In genomic region chr6:87126501-87126900, GRCh38 we compare ENCODE assay signal across 12 cellular contexts. TPM values are rescaled to one million over a fixed set of nuclear protein-coding genes. Genes with fewer than 3 reads are reported as not detected.
"Had no signal": no experiment of that assay in that cellular context is flagged by ENCODE, and none has a peak within 500 bp of the region (broad histone marks: within the 10 kb centered on the region; RNA-seq: fewer than 3 reads in every experiment).

No MANE protein-coding gene starts in this region.

- H3K4me1 ChIP-seq: HAP-1 had no signal

- FAIRE-seq: H1, H54 had no signal

- H3K4me2 ChIP-seq: GM23338 had no signal

- H2AFZ ChIP-seq: GM23248 had no signal

- H3K4me3 ChIP-seq: GM23248, GM23338, HAP-1 had no signal

- H3K36me3 ChIP-seq: HAP-1 had no signal

- H3K9me3 ChIP-seq: HAP-1 had no signal

- DNase-seq: GM23248, GOT3, H7, H9, HCEC 1CT, HFFc6 had no signal

- H3K9ac ChIP-seq: GM23248 had no signal

- H3K27ac ChIP-seq: GM23248 had no signal

- ATAC-seq: GM23338, HCT116 had no signal

RNA-seq across cellular contexts. Expression of gene CGA, which starts 31.6 kb away (rescaled TPM):
- total RNA-seq: GM23338, H1, H4, H7, H9 had no signal
- polyA plus RNA-seq: GM23338, H1 had no signal
